Comparison of ENCODE assay signal across 10 cellular contexts in genomic region chr7:76467743-76468404, GRCh38. TPM values are rescaled to one million over a fixed set of nuclear protein-coding genes. Genes with fewer than 3 reads are reported as not detected.
DNase-seq lines count a peak whose midpoint lies in the region; ATAC-seq, FAIRE-seq and TF ChIP-seq lines count a peak whose summit lies in the region.
"Not testable (repeated sequence)": the region's sequence is repeated elsewhere in the genome, so short reads cannot be mapped to it uniquely, and the experiment has no call there.
"Had no signal": no experiment of that assay in that cellular context is flagged by ENCODE, and none has a peak within 500 bp of the region (broad histone marks: within the 10 kb centered on the region; RNA-seq: fewer than 3 reads in every experiment).

No MANE protein-coding gene starts in this region.

- 55 to 57% methylated on average over 10 of the region's 14 CpGs for WGBS in heart right ventricle, 2 donors

- intact Hi-C loops in Panc1 (cut with micrococcal nuclease; ENCODE audit: unreplicated experiment); heart right ventricle (cut with DNase I); lower lobe of right lung (cut with DNase I); sciatic nerve (cut with DNase I): not testable (repeated sequence)

- CTCF ChIA-PET in Panc1 (lab: Charles Lee): not testable (repeated sequence)

- H3K9me3 ChIP-seq in Panc1 (ENCODE audit: control insufficient read depth, insufficient read depth, low read depth, low read length); heart right ventricle; lower lobe of right lung: not testable (repeated sequence)

- not testable (repeated sequence) for H3K4me1 ChIP-seq in Panc1 (ENCODE audit: control insufficient read depth, insufficient read depth, low read length); lower lobe of right lung
- H3K4me1 ChIP-seq in heart right ventricle: peaks cover 0 to 12% (median 10%) of the 10 kb centered on the region in 9 donors

- H3K27ac ChIP-seq in Panc1 (ENCODE audit: low read length); lower lobe of right lung: not testable (repeated sequence)
- H3K27ac ChIP-seq in heart right ventricle: peak overlapping the region in 2 of 10 donors; percentile 9 to 13

- not testable (repeated sequence) for H3K4me3 ChIP-seq in Panc1 (ENCODE audit: low read depth in 2 of 2, low read length in 2 of 2); bronchial epithelial cell (ENCODE audit: low read depth, low read length); heart right ventricle; lower lobe of right lung

- FAIRE-seq in bronchial epithelial cell (lab: Jason Lieb, UNC): peak; percentile 7

- peak; percentile 55 for ATAC-seq in GM18502 (IDR thresholded peaks at IDR 0.05; ENCODE audit: poor library complexity, unreplicated experiment)
- ATAC-seq in Panc1: peak; percentile 51
- peak; percentile 56 to 94 (median 79) for ATAC-seq in heart right ventricle
- peak; percentile 80 to 86 for ATAC-seq in lower lobe of right lung
- ATAC-seq in sciatic nerve: peak; percentile 68

- POLR2A ChIA-PET in Panc1 (lab: Charles Lee): not testable (repeated sequence)

- in situ Hi-C loops in Panc1 (cut with HindIII; ENCODE audit: low pct_unique_long_range_greater_than_20kb, low sequenced_read_pairs): not testable (repeated sequence)

- not testable (repeated sequence) for H3K36me3 ChIP-seq in Panc1 (ENCODE audit: control insufficient read depth, insufficient read depth, low read length); bronchial epithelial cell (ENCODE audit: control insufficient read depth, insufficient read depth, low read length); heart right ventricle; lower lobe of right lung

- not testable (repeated sequence) for H3K27me3 ChIP-seq in Panc1 (ENCODE audit: control insufficient read depth, insufficient read depth, low read length); bronchial epithelial cell (ENCODE audit: control insufficient read depth, insufficient read depth, low read length); heart right ventricle; lower lobe of right lung (ENCODE audit: low read depth)

- not testable (repeated sequence) for BruUV-seq in Panc1 (replicated peaks; lab: Mats Ljungman, UMichigan)

- TF ChIP-seq CTCF in Panc1 (IDR thresholded peaks at IDR 0.05); bronchial epithelial cell (IDR thresholded peaks at IDR 0.05; ENCODE audit: insufficient read depth, low read length, severe bottlenecking); heart right ventricle (IDR thresholded peaks at IDR 0.05); lower lobe of right lung (IDR thresholded peaks at IDR 0.05): not testable (repeated sequence)

- peak; percentile 9 for DNase-seq in 8988T
- DNase-seq in LoVo (ENCODE audit: low spot score): peak; percentile 60
- not testable (repeated sequence) for DNase-seq in Panc1 (ENCODE audit: low read depth, low spot score)
- peak; percentile 78 for DNase-seq in bronchial epithelial cell (ENCODE audit: low read depth)
- DNase-seq in heart right ventricle: peak; percentile 30 to 54
- DNase-seq in lower lobe of right lung: peak; percentile 59
- peak; percentile 64 for DNase-seq in sciatic nerve (ENCODE audit: low spot score)

RNA-seq across cellular contexts. Expression of gene DTX2, which starts 6.4 kb away (rescaled TPM):
- total RNA-seq in Panc1 (2021; ENCODE audit: unreplicated experiment): 27.4 TPM
- 17.9 TPM for polyA plus RNA-seq in Panc1 (2012; ENCODE audit: insufficient read length)
- 10.8 and 13.2 TPM in 2 replicates for total RNA-seq in bronchial epithelial cell
- 10 to 100 TPM in 2 of 10 donors, 1 to 10 TPM in 8; 5.8 to 11.4 (median 8.1) TPM for total RNA-seq in heart right ventricle
- polyA plus RNA-seq in heart right ventricle: 10 to 100 TPM; 11.2 to 23.4 TPM
- 36.5 TPM for total RNA-seq in lower lobe of right lung
- total RNA-seq in sciatic nerve: 41.2 TPM

RNA-seq across cellular contexts. Expression of gene UPK3B, which starts 42.5 kb away (rescaled TPM):
- total RNA-seq in Panc1 (2021; ENCODE audit: unreplicated experiment) (9.8 TPM), bronchial epithelial cell (0.26 and 2.6 TPM in 2 replicates), heart right ventricle (1 to 10 TPM in 1 of 10 donors, under 1 TPM in 7, not detected in 2; 0.24 to 2.7 (median 0.65) TPM), lower lobe of right lung (16.6 TPM), sciatic nerve (3.7 TPM)
- polyA plus RNA-seq in Panc1 (2012; ENCODE audit: insufficient read length): 23.7 TPM
- polyA plus RNA-seq in heart right ventricle: under 1 TPM in 1 of 2 donors, not detected in 1; 0.09 TPM

RNA-seq across cellular contexts. Expression of gene ZP3, which starts 43.1 kb away (rescaled TPM):
- total RNA-seq in Panc1 (2021; ENCODE audit: unreplicated experiment) (23.3 TPM), bronchial epithelial cell (12.8 and 26.1 TPM in 2 replicates), heart right ventricle (1 to 10 TPM in 4 of 10 donors, not detected in 6; 1.3 to 5.7 (median 1.4) TPM), lower lobe of right lung (not detected), sciatic nerve (1.7 TPM)
- 50.3 TPM for polyA plus RNA-seq in Panc1 (2012; ENCODE audit: insufficient read length)
- polyA plus RNA-seq in heart right ventricle: 1 to 10 TPM in 1 of 2 donors, under 1 TPM in 1; 0.77 to 4.2 TPM
- total RNA-seq: chondrocyte, hepatocyte had no signal
- polyA plus RNA-seq: hepatocyte had no signal

RNA-seq across cellular contexts. Expression of gene SSC4D, which starts 58.4 kb away (rescaled TPM):
- total RNA-seq in Panc1 (2021; ENCODE audit: unreplicated experiment) (1.6 TPM), bronchial epithelial cell (0.79 and 1.3 TPM in 2 replicates), heart right ventricle (1 to 10 TPM in 3 of 10 donors, under 1 TPM in 7; 0.24 to 1.3 (median 0.65) TPM), lower lobe of right lung (1.7 TPM), sciatic nerve (0.58 TPM)
- polyA plus RNA-seq in Panc1 (2012; ENCODE audit: insufficient read length): 2.3 TPM
- polyA plus RNA-seq in heart right ventricle: 1 to 10 TPM in 1 of 2 donors, under 1 TPM in 1; 0.99 to 1.9 TPM
